Comparison of ENCODE assay signal across 13 cellular contexts in genomic region chr3:173009410-173009809, GRCh38.
"Had no signal": no experiment of that assay in that cellular context is flagged by ENCODE, and none has a peak within 500 bp of the region (broad histone marks: within the 10 kb centered on the region; RNA-seq: fewer than 3 reads in every experiment).

No MANE protein-coding gene starts in this region.

- H3K4me1 Mint-ChIP-seq: memory B cell had no signal

- H3K27ac ChIP-seq: adrenal gland, coronary artery, heart left ventricle, left lung, pancreas had no signal

- H3K27me3 Mint-ChIP-seq: memory B cell had no signal

- H3K36me3 ChIP-seq: adrenal gland, heart left ventricle, left lung, pancreas had no signal

- H3K4me3 Mint-ChIP-seq: memory B cell had no signal

- ATAC-seq: heart left ventricle, left lung, pancreas had no signal

- H3K27me3 ChIP-seq: adrenal gland, heart left ventricle, left lung, pancreas had no signal

- H3K27ac Mint-ChIP-seq: activated T-helper 2 cell treated with anti-CD3 and anti-CD28 coated beads, Interferon-gamma antibody, Interleukin-2, Interleukin-4, amounts not matched to agents 10 μg/mL and 5 μg/mL and 100 μg/mL, durations not matched to agents 14 hours and 24 hours and 36 hours; memory B cell had no signal

- H3K9me3 Mint-ChIP-seq: activated T-helper 2 cell treated with anti-CD3 and anti-CD28 coated beads, Interferon-gamma antibody, Interleukin-2, Interleukin-4, amounts not matched to agents 10 μg/mL and 5 μg/mL and 100 μg/mL, durations not matched to agents 14 hours and 24 hours and 36 hours; memory B cell had no signal

- H3K4me1 ChIP-seq: adrenal gland, heart left ventricle, left lung, pancreas had no signal

- H3K9me3 ChIP-seq: adrenal gland, heart left ventricle, left lung, pancreas had no signal

- DNase-seq: activated CD4-positive, alpha-beta T cell treated with anti-CD3 and anti-CD28 coated beads, Interleukin-2, amount 50 U/mL, for 1 hour; activated naive CD4-positive, alpha-beta T cell treated with anti-CD3 and anti-CD28 coated beads, Interleukin-2, amount 50 U/mL, for 16 hours; activated T-cell treated with anti-CD3 and anti-CD28 coated beads for 4 hours; adrenal gland; effector CD4-positive, alpha-beta T cell; foreskin melanocyte; stimulated activated CD4-positive, alpha-beta T cell treated with anti-CD3 and anti-CD28 coated beads, Interleukin-4, amount 100 ng/mL, for 24 hours had no signal

- H3K36me3 Mint-ChIP-seq: memory B cell had no signal

- H3K4me3 ChIP-seq: adrenal gland, coronary artery, heart left ventricle, left lung, pancreas had no signal
